ENCODE assay signal across 2 cellular contexts in genomic region chr7:134429481-134429880, GRCh38.
A peak's percentile ranks its signal among the peaks of the same experiment; 100 is the strongest.
TF ChIP-seq lines count a peak whose summit lies in the region.

No MANE protein-coding gene starts in this region.

TF ChIP-seq in IMR-90, 13 proteins besides CTCF, POLR2A, EP300 and RAD21:
- TF ChIP-seq MXI1 (IDR thresholded peaks at IDR 0.05; ENCODE audit: borderline replicate concordance, low read depth, low read length) (no peak), MAFK (IDR thresholded peaks at IDR 0.05; ENCODE audit: low read depth, low read length) (peak; percentile 97), RCOR1 (IDR thresholded peaks at IDR 0.05; ENCODE audit: insufficient replicate concordance, low read length) (no peak), SMC3 (IDR thresholded peaks at IDR 0.05; ENCODE audit: low read depth, low read length) (no peak)

TF ChIP-seq in K562, 482 proteins besides CTCF, POLR2A, EP300 and RAD21:
- TF ChIP-seq HMG20A (CRISPR knock-in tag; conservative IDR thresholded peaks at IDR 0.05) (no peak), ZNF224 (CRISPR knock-in tag; IDR thresholded peaks at IDR 0.05) (no peak), MAFK (IDR thresholded peaks at IDR 0.05; ENCODE audit: low read length) (peak; percentile 97), CEBPZ (IDR thresholded peaks at IDR 0.05; ENCODE audit: borderline replicate concordance, low read depth, low read length) (no peak), CCAR2 (IDR thresholded peaks at IDR 0.05; ENCODE audit: low read depth, low read length) (no peak), L3MBTL2 (IDR thresholded peaks at IDR 0.05) (no peak), ZNF12 (CRISPR knock-in tag; IDR thresholded peaks at IDR 0.05) (no peak), TCF7L2 (IDR thresholded peaks at IDR 0.05; ENCODE audit: low read depth, low read length) (no peak), SMAD2 (IDR thresholded peaks at IDR 0.05; ENCODE audit: low read depth, low read length) (no peak), SMARCC2 (IDR thresholded peaks at IDR 0.05; ENCODE audit: low read depth) (no peak), ZSCAN32 (CRISPR knock-in tag; IDR thresholded peaks at IDR 0.05) (no peak), E4F1 (CRISPR knock-in tag; IDR thresholded peaks at IDR 0.05; ENCODE audit: borderline replicate concordance) (no peak), IRF9 (tag; IDR thresholded peaks at IDR 0.05) (no peak), PHF8 (IDR thresholded peaks at IDR 0.05; ENCODE audit: borderline replicate concordance, low read length) (no peak), ZNF316 (IDR thresholded peaks at IDR 0.05) (peak; percentile 97), CHCHD3 (CRISPR knock-in tag; IDR thresholded peaks at IDR 0.05) (no peak), ZBTB49 (CRISPR knock-in tag; IDR thresholded peaks at IDR 0.05; ENCODE audit: borderline replicate concordance) (no peak), MAFG (tag; conservative IDR thresholded peaks at IDR 0.05) (peak; percentile 95), MAFF (IDR thresholded peaks at IDR 0.05; ENCODE audit: low read length) (peak; percentile 97), ZNF655 (CRISPR knock-in tag; IDR thresholded peaks at IDR 0.05) (no peak), ZNF384 (IDR thresholded peaks at IDR 0.05; ENCODE audit: low read depth, low read length) (no peak), E2F4 (CRISPR knock-in tag; IDR thresholded peaks at IDR 0.05; ENCODE audit: low read depth) (no peak), C11orf30 (IDR thresholded peaks at IDR 0.05; ENCODE audit: low read depth) (peak; percentile 93)
